In genomic region chr11:116643521-116643920, GRCh38 we compare ENCODE assay signal across 13 cellular contexts.
DNase-seq lines count a peak whose midpoint lies in the region; ATAC-seq lines count a peak whose summit lies in the region.
"Had no signal": no experiment of that assay in that cellular context is flagged by ENCODE, and none has a peak within 500 bp of the region (broad histone marks: within the 10 kb centered on the region; RNA-seq: fewer than 3 reads in every experiment).

No MANE protein-coding gene starts in this region.

- DNase-seq in activated CD8-positive, alpha-beta memory T cell treated with anti-CD3 and anti-CD28 coated beads, Interleukin-2, amount 10 ng/mL, durations not matched to agents 7 days and 5 days: peak; percentile 22
- DNase-seq in activated CD8-positive, alpha-beta memory T cell treated with anti-CD3 and anti-CD28 coated beads for 24 hours: no peak
- peak; percentile 12 for DNase-seq in D341Med (ENCODE audit: low spot score)
- DNase-seq in ecto neural progenitor cell (ENCODE audit: low spot score): peak; percentile 40
- peak; percentile 45 for DNase-seq in islet precursor cell
- no peak for DNase-seq in NOMO-1 treated with DMSO at 0.1 percent for 48 hours (lab: John Stamatoyannopoulos, UW; ENCODE audit: unreplicated experiment)
- DNase-seq in HCEC 1CT: no peak
- DNase-seq: 8988T, H7 had no signal

- H3K27me3 Mint-ChIP-seq in activated CD8-positive, alpha-beta memory T cell treated with anti-CD3 and anti-CD28 coated beads, Interleukin-2, amount 10 ng/mL, durations not matched to agents 7 days and 5 days: no peaks in the 10 kb centered on the region

- CTCF ChIA-PET in activated CD8-positive, alpha-beta memory T cell treated with anti-CD3 and anti-CD28 coated beads, Interleukin-2, amount 10 ng/mL, durations not matched to agents 7 days and 5 days (lab: Charles Lee): no interaction called here

- H3K9me3 Mint-ChIP-seq in activated CD8-positive, alpha-beta memory T cell treated with anti-CD3 and anti-CD28 coated beads, Interleukin-2, amount 10 ng/mL, durations not matched to agents 7 days and 5 days (ENCODE audit: low read depth): no peaks in the 10 kb centered on the region
- H3K9me3 Mint-ChIP-seq: CD8-positive, alpha-beta T cell; GM23338 had no signal

- no peaks in the 10 kb centered on the region for H3K4me1 Mint-ChIP-seq in activated CD8-positive, alpha-beta memory T cell treated with anti-CD3 and anti-CD28 coated beads, Interleukin-2, amount 10 ng/mL, durations not matched to agents 7 days and 5 days
- H3K4me1 Mint-ChIP-seq: B cell had no signal

- no peaks in the 10 kb centered on the region for H3K36me3 Mint-ChIP-seq in activated CD8-positive, alpha-beta memory T cell treated with anti-CD3 and anti-CD28 coated beads, Interleukin-2, amount 10 ng/mL, durations not matched to agents 7 days and 5 days
- H3K36me3 Mint-ChIP-seq: CD8-positive, alpha-beta T cell had no signal

- no peak overlapping the region for H3K4me3 Mint-ChIP-seq in activated CD8-positive, alpha-beta memory T cell treated with anti-CD3 and anti-CD28 coated beads, Interleukin-2, amount 10 ng/mL, durations not matched to agents 7 days and 5 days
- H3K4me3 Mint-ChIP-seq: B cell; CD8-positive, alpha-beta T cell; GM23338 had no signal

- ATAC-seq in activated CD8-positive, alpha-beta memory T cell treated with anti-CD3 and anti-CD28 coated beads, Interleukin-2, amount 10 ng/mL, durations not matched to agents 7 days and 5 days: no peak
- ATAC-seq in HG03139 (IDR thresholded peaks at IDR 0.05; ENCODE audit: unreplicated experiment): no peak
- ATAC-seq: CD8-positive, alpha-beta T cell; GM23338 had no signal

- H3K27ac Mint-ChIP-seq in activated CD8-positive, alpha-beta memory T cell treated with anti-CD3 and anti-CD28 coated beads, Interleukin-2, amount 10 ng/mL, durations not matched to agents 7 days and 5 days: no peak overlapping the region
- H3K27ac Mint-ChIP-seq: B cell; CD8-positive, alpha-beta T cell; GM23338 had no signal

Comparison
In these comparisons a context has a peak if more than half of its experiments do, and no peak if none do; other contexts are left out.
1. DNase-seq: peak in activated CD8-positive, alpha-beta memory T cell treated with anti-CD3 and anti-CD28 coated beads, Interleukin-2, amount 10 ng/mL, durations not matched to agents 7 days and 5 days (single experiment), D341Med (single experiment), ecto neural progenitor cell (single experiment) and islet precursor cell (single experiment); none in activated CD8-positive, alpha-beta memory T cell treated with anti-CD3 and anti-CD28 coated beads for 24 hours (single experiment), NOMO-1 treated with DMSO at 0.1 percent for 48 hours (single experiment) and HCEC 1CT (single experiment).